ENCODE assay signal across 8 cellular contexts in the genomic region with DNA sequence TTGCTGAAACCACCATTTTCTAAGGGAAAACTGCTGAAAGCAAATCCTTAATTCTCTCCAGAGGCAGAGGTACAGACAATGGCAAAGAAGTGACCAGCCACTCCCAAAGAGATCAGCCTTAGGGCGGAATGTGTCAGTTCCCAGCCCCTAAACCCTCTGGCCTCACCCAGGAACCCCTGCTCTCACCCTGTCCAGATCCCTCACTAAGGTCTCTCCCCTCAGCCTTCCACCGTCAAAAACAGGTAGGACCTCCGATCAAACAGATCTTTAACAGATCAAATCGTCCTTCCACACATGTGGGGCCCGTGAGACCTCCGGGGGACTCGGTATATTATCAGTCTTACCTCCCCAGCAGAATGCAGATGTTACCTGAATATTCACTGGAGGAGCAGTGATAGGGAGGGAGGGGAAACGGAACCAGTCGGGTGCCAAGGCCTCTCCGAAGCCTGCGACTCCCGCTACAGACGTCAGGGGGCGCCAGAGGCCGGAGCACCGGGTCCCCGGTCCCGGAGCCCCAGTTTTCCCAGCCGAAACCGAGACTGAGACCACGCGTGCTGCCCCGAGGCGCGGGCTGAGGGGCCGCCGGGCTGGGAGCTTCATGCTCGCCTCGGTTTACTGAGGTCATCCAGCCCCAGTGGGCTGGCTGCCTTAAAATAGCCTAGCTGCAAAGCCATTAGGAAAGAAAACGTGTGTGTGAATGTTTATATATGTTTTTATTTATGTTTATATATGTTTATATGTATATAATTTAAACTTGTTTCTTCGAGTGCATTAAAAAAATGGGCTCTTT. TPM values are rescaled to one million over a fixed set of nuclear protein-coding genes. Genes with fewer than 3 reads are reported as not detected.
DNase-seq lines count a peak whose midpoint lies in the region; ATAC-seq lines count a peak whose summit lies in the region.

No MANE protein-coding gene starts in this region.

- no peaks in the 10 kb centered on the region for H3K36me3 Mint-ChIP-seq in activated naive CD8-positive, alpha-beta T cell treated with anti-CD3 and anti-CD28 coated beads, Interleukin-2, amount 10 ng/mL, durations not matched to agents 7 days and 5 days

- intact Hi-C loops in left ventricle myocardium superior (cut with micrococcal nuclease), result loop anchor here (10.0 kb wide), 1 partner anchor 468 kb away; no protein-coding TSS in a partner anchor

- ATAC-seq in activated naive CD8-positive, alpha-beta T cell treated with anti-CD3 and anti-CD28 coated beads, Interleukin-2, amount 10 ng/mL, durations not matched to agents 7 days and 5 days (ENCODE audit: low read depth), result peak; percentile 86
- ATAC-seq in left ventricle myocardium superior, result peak; percentile 92
- ATAC-seq in HG03378 (IDR thresholded peaks at IDR 0.05; ENCODE audit: unreplicated experiment), result no peak

- H3K9me3 Mint-ChIP-seq in activated naive CD8-positive, alpha-beta T cell treated with anti-CD3 and anti-CD28 coated beads, Interleukin-2, amount 10 ng/mL, durations not matched to agents 7 days and 5 days, result no peaks in the 10 kb centered on the region

- H3K4me1 Mint-ChIP-seq in activated naive CD8-positive, alpha-beta T cell treated with anti-CD3 and anti-CD28 coated beads, Interleukin-2, amount 10 ng/mL, durations not matched to agents 7 days and 5 days, result peaks cover 3% of the 10 kb centered on the region

- H3K36me3 ChIP-seq in H7 (replicated peaks; ENCODE audit: control insufficient read depth, insufficient read depth, low read length), result no peaks in the 10 kb centered on the region

- peak overlapping the region; percentile 52 for H3K4me3 Mint-ChIP-seq in activated naive CD8-positive, alpha-beta T cell treated with anti-CD3 and anti-CD28 coated beads, Interleukin-2, amount 10 ng/mL, durations not matched to agents 7 days and 5 days

- H3K4me3 ChIP-seq in H7 (ENCODE audit: insufficient read depth, low read depth, low read length), result peak overlapping the region; percentile 13

- H3K27me3 Mint-ChIP-seq in activated naive CD8-positive, alpha-beta T cell treated with anti-CD3 and anti-CD28 coated beads, Interleukin-2, amount 10 ng/mL, durations not matched to agents 7 days and 5 days, result no peaks in the 10 kb centered on the region

- no peak overlapping the region for H3K27ac Mint-ChIP-seq in activated naive CD8-positive, alpha-beta T cell treated with anti-CD3 and anti-CD28 coated beads, Interleukin-2, amount 10 ng/mL, durations not matched to agents 7 days and 5 days

- POLR2A ChIA-PET in activated naive CD8-positive, alpha-beta T cell treated with anti-CD3 and anti-CD28 coated beads, Interleukin-2, amount 10 ng/mL, durations not matched to agents 7 days and 5 days (lab: Charles Lee), result interaction anchor here (1.0 kb wide), 1 partner anchor 154 kb away, joined by 3 read pairs; no protein-coding TSS in a partner anchor

- H3K27me3 ChIP-seq in H7 (ENCODE audit: control insufficient read depth, insufficient read depth, low read length), result 0 out of 2 replicates have a peak, but pooled peaks cover 1% of the 10 kb centered on the region

- DNase-seq in EH (ENCODE audit: low read depth), result peak; percentile 55
- peak; percentile 95 for DNase-seq in H7
- DNase-seq in NAMALWA (ENCODE audit: low spot score), result peak; percentile 90
- DNase-seq in SW480 (ENCODE audit: low spot score), result peak; percentile 66
- DNase-seq in activated naive CD8-positive, alpha-beta T cell treated with anti-CD3 and anti-CD28 coated beads, Interleukin-2, amount 10 ng/mL, durations not matched to agents 7 days and 5 days, result peak; percentile 88
- DNase-seq in left ventricle myocardium superior, result peak; percentile 86
- peak; percentile 92 for DNase-seq in retina

RNA-seq across cellular contexts. Expression of a gene that starts 23.6 kb away (rescaled TPM):
- 0.59 and 0.69 TPM in 2 replicates for total RNA-seq in H7 (2014; rRNA removed; shearing (Covaris generic))
- total RNA-seq in activated naive CD8-positive, alpha-beta T cell treated with anti-CD3 and anti-CD28 coated beads, Interleukin-2, amount 10 ng/mL, durations not matched to agents 7 days and 5 days, result 1 to 10 TPM; 3.0 TPM
- total RNA-seq in left ventricle myocardium superior, result 0.07 TPM

RNA-seq across cellular contexts. Expression of a gene that starts 27.3 kb away (rescaled TPM):
- total RNA-seq in H7 (2014; rRNA removed; shearing (Covaris generic)), result 0.07 and 0.24 TPM in 2 replicates
- not detected for total RNA-seq in activated naive CD8-positive, alpha-beta T cell treated with anti-CD3 and anti-CD28 coated beads, Interleukin-2, amount 10 ng/mL, durations not matched to agents 7 days and 5 days
- total RNA-seq in left ventricle myocardium superior, result 121 TPM

Comparison
In these comparisons a context has a peak if more than half of its experiments do, and no peak if none do; other contexts are left out.
1. RNA of a gene that starts 27.3 kb away (total RNA-seq): 121 TPM in left ventricle myocardium superior (single experiment); 0.07 to 0.24 TPM in H7 and not detected in activated naive CD8-positive, alpha-beta T cell treated with anti-CD3 and anti-CD28 coated beads, Interleukin-2, amount 10 ng/mL, durations not matched to agents 7 days and 5 days; every median in the first group is over 10 times any median in the second.
2. Peak in every context shown above with its lines, with median percentiles within 50 percentile points of each other: DNase-seq.